ENCODE assay signal across 10 cellular contexts in genomic region chr12:117408161-117408791, GRCh38. TPM values are rescaled to one million over a fixed set of nuclear protein-coding genes. Genes with fewer than 3 reads are reported as not detected.
DNase-seq lines count a peak whose midpoint lies in the region; ATAC-seq, FAIRE-seq and TF ChIP-seq lines count a peak whose summit lies in the region.
"Had no signal": no experiment of that assay in that cellular context is flagged by ENCODE, and none has a peak within 500 bp of the region (broad histone marks: within the 10 kb centered on the region; RNA-seq: fewer than 3 reads in every experiment).

No MANE protein-coding gene starts in this region.

- DNase-seq in Ammon's horn (ENCODE audit: low spot score) (peak; percentile 61), NCI-H2029 treated with DMSO at 0.1 percent for 48 hours (lab: John Stamatoyannopoulos, UW) (peak; percentile 83), H1 (ENCODE audit: low read depth in 1 of 2, low spot score in 2 of 2) (peak in 1 of 2 experiments; percentile 56), midbrain (lab: John Stamatoyannopoulos, UW) (peak; percentile 55), T-cell (no peak), NCI-H748 (lab: John Stamatoyannopoulos, UW; ENCODE audit: unreplicated experiment) (no peak)
- DNase-seq: activated naive CD8-positive, alpha-beta T cell treated with anti-CD3 and anti-CD28 coated beads, Interleukin-2, amount 10 ng/mL, durations not matched to agents 7 days and 5 days had no signal

- H3K4me3 Mint-ChIP-seq in T-cell: no peak overlapping the region
- H3K4me3 Mint-ChIP-seq: activated naive CD8-positive, alpha-beta T cell treated with anti-CD3 and anti-CD28 coated beads, Interleukin-2, amount 10 ng/mL, durations not matched to agents 7 days and 5 days had no signal

- H3K9me3 ChIP-seq in H1 (ENCODE audit: insufficient read depth in 2 of 2, low read depth in 1 of 2, low read length in 1 of 2): peaks cover 0 to 6% of the 10 kb centered on the region in 2 experiments; a peak in 1 of 4 replicates

- peaks cover 3 to 7% of the 10 kb centered on the region in 2 donors for H3K27me3 Mint-ChIP-seq in T-cell
- H3K27me3 Mint-ChIP-seq: activated naive CD8-positive, alpha-beta T cell treated with anti-CD3 and anti-CD28 coated beads, Interleukin-2, amount 10 ng/mL, durations not matched to agents 7 days and 5 days had no signal

- peak overlapping the region; percentile 18 for H2BK120ac ChIP-seq in H1 (replicated peaks; ENCODE audit: low read depth, low read length)

- H2BK12ac ChIP-seq in H1 (ENCODE audit: low read depth, low read length): 0 out of 2 replicates have a peak overlapping the region, but pooled peaks have one; percentile 82

- no peak overlapping the region for H3K56ac ChIP-seq in H1 (replicated peaks; ENCODE audit: insufficient read length, low read depth, low read length)

- POLR2A ChIA-PET in H1 (lab: Charles Lee; ENCODE audit: partially characterized antibody): interaction anchor here (1.0 kb wide), 1 partner anchor 15 kb away, joined by 3 read pairs; no protein-coding TSS in a partner anchor
- POLR2A ChIA-PET in T-cell (lab: Charles Lee): no interaction called here

- H2AFZ ChIP-seq in H1 (ENCODE audit: low read length): peak overlapping the region; percentile 95

- no peak for TF ChIP-seq POLR2A in H1 (IDR thresholded peaks at IDR 0.05; ENCODE audit: control extremely low read depth in 1 of 2, low read depth in 2 of 2, low read length in 2 of 2)

- no peaks in the 10 kb centered on the region for H3K79me1 ChIP-seq in H1 (ENCODE audit: low read depth, low read length)

- no peaks in the 10 kb centered on the region for H3K4me1 Mint-ChIP-seq in T-cell
- H3K4me1 Mint-ChIP-seq: activated naive CD8-positive, alpha-beta T cell treated with anti-CD3 and anti-CD28 coated beads, Interleukin-2, amount 10 ng/mL, durations not matched to agents 7 days and 5 days had no signal

- peak overlapping the region; percentile 64; the same call in 1 of the 2 replicates for H4K8ac ChIP-seq in H1 (ENCODE audit: extremely low read depth, insufficient read depth, low read length)

- H3K9ac ChIP-seq in H1 (replicated peaks in 1 of 4; ENCODE audit: extremely low read depth in 1 of 4, low read depth in 3 of 4, low read length in 3 of 4): no peak overlapping the region

- peak overlapping the region; percentile 15 to 52; a peak in 3 of 4 replicates for H3K4me2 ChIP-seq in H1 (ENCODE audit: insufficient read depth in 1 of 2, low read depth in 2 of 2, low read length in 2 of 2)

- peaks cover 6% of the 10 kb centered on the region; the same call in 1 of the 2 replicates for H3K23me2 ChIP-seq in H1 (ENCODE audit: low read depth, low read length)

- H2AK5ac ChIP-seq in H1 (ENCODE audit: low read depth, low read length): no peak overlapping the region

- FAIRE-seq in H1 (lab: Jason Lieb, UNC): no peak
- FAIRE-seq: islet of Langerhans had no signal

- H3K27ac ChIP-seq in H1 (ENCODE audit: low read depth, low read length): no peak overlapping the region

- no peaks in the 10 kb centered on the region for H3K36me3 ChIP-seq in H1 (ENCODE audit: control insufficient read depth in 2 of 4, insufficient read depth in 4 of 4, low read length in 3 of 4)

- TF ChIP-seq EP300 in H1 (IDR thresholded peaks at IDR 0.05; ENCODE audit: borderline replicate concordance in 1 of 2, low read depth in 2 of 2, low read length in 2 of 2): no peak

- H3K14ac ChIP-seq in H1 (ENCODE audit: insufficient read length): no peak overlapping the region

- 66% methylated on average over 11 of the region's 11 CpGs; no CpG with 5 or more reads in 1 of the 2 experiments for WGBS in H1 (ENCODE audit: extremely low coverage in 1 of 2, insufficient coverage in 1 of 2, insufficient read length in 1 of 2, insufficient replicate concordance in 2 of 2, low coverage in 1 of 2, low lambda C conversion rate in 2 of 2, missing lambda C conversion rate in 1 of 2), 2 experiments

- H4K5ac ChIP-seq in H1 (ENCODE audit: insufficient read length, low read depth, low read length): no peak overlapping the region

- ATAC-seq in HG02870 (IDR thresholded peaks at IDR 0.05; ENCODE audit: unreplicated experiment) (no peak), HG02623 (IDR thresholded peaks at IDR 0.05; ENCODE audit: unreplicated experiment) (no peak), T-cell (replicated peaks in 1 of 4) (no peak)

- H2BK5ac ChIP-seq in H1 (ENCODE audit: low read depth, low read length): peak overlapping the region; percentile 55; the same call in 1 of the 2 replicates

- peaks cover 0 to 11% (median 4%) of the 10 kb centered on the region in 4 experiments; a peak in 5 of 7 replicates for H3K4me1 ChIP-seq in H1 (replicated peaks in 1 of 4; ENCODE audit: control insufficient read depth in 3 of 4, insufficient read depth in 4 of 4, low read length in 3 of 4)

- no peaks in the 10 kb centered on the region for H3K79me2 ChIP-seq in H1 (ENCODE audit: control insufficient read depth in 1 of 2, insufficient read depth in 2 of 2, low read length in 2 of 2)

- no peak overlapping the region for H3K23ac ChIP-seq in H1 (ENCODE audit: insufficient read length)

- no peaks in the 10 kb centered on the region for H3K27me3 ChIP-seq in H1 (replicated peaks in 1 of 4; ENCODE audit: control insufficient read depth in 3 of 4, extremely low read depth in 1 of 4, insufficient read depth in 3 of 4, low read length in 3 of 4)

- TF ChIP-seq CTCF in H1 (IDR thresholded peaks at IDR 0.05; ENCODE audit: control extremely low read depth in 1 of 3, insufficient read depth in 1 of 3, low read depth in 1 of 3, low read length in 3 of 3): no peak

- peaks cover 0 to 7% (median 2%) of the 10 kb centered on the region in 3 donors for H3K9me3 Mint-ChIP-seq in T-cell
- H3K9me3 Mint-ChIP-seq: activated naive CD8-positive, alpha-beta T cell treated with anti-CD3 and anti-CD28 coated beads, Interleukin-2, amount 10 ng/mL, durations not matched to agents 7 days and 5 days had no signal

- no peaks in the 10 kb centered on the region for H4K20me1 ChIP-seq in H1 (replicated peaks in 1 of 2; ENCODE audit: control insufficient read depth in 1 of 2, insufficient read depth in 2 of 2, low read length in 2 of 2)

- 0 out of 2 replicates have a peak overlapping the region, but pooled peaks have one; percentile 61 for H2BK20ac ChIP-seq in H1 (ENCODE audit: low read length)

- no peak overlapping the region; the same call in 1 of the 2 replicates for H2BK15ac ChIP-seq in H1 (ENCODE audit: low read length)

- H4K91ac ChIP-seq in H1 (replicated peaks; ENCODE audit: insufficient read length, low read length): peak overlapping the region; percentile 90

- H3K4ac ChIP-seq in H1 (replicated peaks; ENCODE audit: insufficient read length, low read depth, low read length): no peak overlapping the region

- H3K18ac ChIP-seq in H1 (ENCODE audit: extremely low read depth, low read length): peak overlapping the region; percentile 83; the same call in 1 of the 2 replicates

- H3K4me3 ChIP-seq in H1 (ENCODE audit: extremely low read depth in 1 of 4, insufficient read depth in 2 of 4, low read depth in 3 of 4, low read length in 4 of 4): no peak overlapping the region

- no peaks in the 10 kb centered on the region for H3K36me3 Mint-ChIP-seq in T-cell
- H3K36me3 Mint-ChIP-seq: activated naive CD8-positive, alpha-beta T cell treated with anti-CD3 and anti-CD28 coated beads, Interleukin-2, amount 10 ng/mL, durations not matched to agents 7 days and 5 days had no signal

- no peak for TF ChIP-seq RAD21 in H1 (IDR thresholded peaks at IDR 0.05 in 1 of 2, conservative IDR thresholded peaks at IDR 0.05 in 1 of 2; ENCODE audit: low read depth in 2 of 2, low read length in 2 of 2)

- no peak overlapping the region for H3K27ac Mint-ChIP-seq in T-cell
- H3K27ac Mint-ChIP-seq: activated naive CD8-positive, alpha-beta T cell treated with anti-CD3 and anti-CD28 coated beads, Interleukin-2, amount 10 ng/mL, durations not matched to agents 7 days and 5 days had no signal

- CTCF ChIA-PET in H1 (lab: Charles Lee; ENCODE audit: partially characterized antibody): interaction anchor here (1.1 to 3.2 kb wide), 4 partner anchors 20 to 180 kb away, joined by 3 to 11 read pairs (median 4); no protein-coding TSS in a partner anchor
- CTCF ChIA-PET in T-cell (lab: Charles Lee): no interaction called here

TF ChIP-seq in H1, 55 proteins besides CTCF, POLR2A, EP300 and RAD21 (continues in another document):
- TF ChIP-seq NRF1 (IDR thresholded peaks at IDR 0.05; ENCODE audit: low read depth, low read length): no peak
- TF ChIP-seq RBBP5 (IDR thresholded peaks at IDR 0.05; ENCODE audit: borderline replicate concordance, low read depth, low read length): peak; percentile 47; the same call in 1 of the 2 replicates
- no peak for TF ChIP-seq JUND (IDR thresholded peaks at IDR 0.05; ENCODE audit: low read length)
- no peak for TF ChIP-seq TBP (IDR thresholded peaks at IDR 0.05; ENCODE audit: low read depth, low read length)
- no peak for TF ChIP-seq BRCA1 (IDR thresholded peaks at IDR 0.05; ENCODE audit: low read depth, low read length)

RNA-seq across cellular contexts. Expression of gene NOS1, which starts 46.9 kb away (rescaled TPM):
- 1.9 and 2.0 TPM in 2 replicates for total RNA-seq in H1 (2021; fragmentation: NEBNext Ultra II Directional; extraction: Animal tissue kit (Norgen Biotek cat#: 25700))
- 1.5 and 1.8 TPM in 2 replicates for polyA plus RNA-seq in H1 (2011; rRNA removed)
- polyA plus RNA-seq in H1 (2011; cell fraction: cytosol; rRNA removed): 1.1 TPM
- 3.3 TPM for polyA plus RNA-seq in H1 (2011; cell fraction: nucleus; rRNA removed)
- 2.0 to 2.8 TPM (median 2.4 TPM) in 4 replicates for polyA plus RNA-seq in H1 (2012, experiment 1 of 2)
- polyA plus RNA-seq in H1 (2012, experiment 2 of 2): 0.97 TPM
- 0.73 TPM for polyA plus RNA-seq in H1 (2013, experiment 1 of 2)
- polyA plus RNA-seq in H1 (2013, experiment 2 of 2): 0.59 TPM
- polyA minus RNA-seq in H1 (2011; rRNA and poly(A)+ RNA removed): 6.5 and 6.6 TPM in 2 replicates
- 2.8 TPM for polyA minus RNA-seq in H1 (2011; cell fraction: cytosol; rRNA and poly(A)+ RNA removed)
- 5.0 TPM for polyA minus RNA-seq in H1 (2011; cell fraction: nucleus; rRNA and poly(A)+ RNA removed)
- total RNA-seq in T-cell: under 1 TPM in 1 of 5 donors, not detected in 4; 0.03 TPM
- total RNA-seq: activated naive CD8-positive, alpha-beta T cell treated with anti-CD3 and anti-CD28 coated beads, Interleukin-2, amount 10 ng/mL, durations not matched to agents 7 days and 5 days had no signal

Comparison
In these comparisons a context has a peak if more than half of its experiments do, and no peak if none do; other contexts are left out.
1. DNase-seq: peak in Ammon's horn (single experiment), NCI-H2029 treated with DMSO at 0.1 percent for 48 hours (single experiment) and midbrain (single experiment); none in T-cell (0 of 34) and NCI-H748 (single experiment).